ENCODE assay signal across 36 cellular contexts in genomic region chr1:198806861-198807260, GRCh38.
DNase-seq lines count a peak whose midpoint lies in the region; ATAC-seq, FAIRE-seq and TF ChIP-seq lines count a peak whose summit lies in the region.
"Had no signal": no experiment of that assay in that cellular context is flagged by ENCODE, and none has a peak within 500 bp of the region (broad histone marks: within the 10 kb centered on the region; RNA-seq: fewer than 3 reads in every experiment).

No MANE protein-coding gene starts in this region.

- H3K79me2 ChIP-seq in HepG2 (ENCODE audit: insufficient read depth, low read length) (no peaks in the 10 kb centered on the region), K562 (ENCODE audit: control insufficient read depth, insufficient read depth, low read length) (no peaks in the 10 kb centered on the region)

- no peaks in the 10 kb centered on the region for H3K27me3 Mint-ChIP-seq in chondrocyte (ENCODE audit: low read depth)
- H3K27me3 Mint-ChIP-seq: CD4-positive, alpha-beta T cell; CD8-positive, alpha-beta memory T cell had no signal

- H3K27me3 ChIP-seq in HepG2 (ENCODE audit: control insufficient read depth in 1 of 2, insufficient read depth in 2 of 2, low read length in 2 of 2): no peaks in the 10 kb centered on the region
- H3K27me3 ChIP-seq in right lobe of liver: no peaks in the 10 kb centered on the region
- no peaks in the 10 kb centered on the region for H3K27me3 ChIP-seq in K562 (ENCODE audit: control insufficient read depth in 2 of 2, insufficient read depth in 2 of 2, low read length in 2 of 2)
- H3K27me3 ChIP-seq: BE2C; BLaER1; BLaER1 treated with 17β-estradiol and CSF1 and Interleukin-3, amounts not matched to agents 10 nM and 100 nM had no signal

- BruUV-seq in HepG2 (replicated peaks; lab: Mats Ljungman, UMichigan) (no TSS peak), K562 (replicated peaks; lab: Mats Ljungman, UMichigan) (no TSS peak)

- TF ChIP-seq RAD21 in HepG2 (CRISPR knock-in tag; IDR thresholded peaks at IDR 0.05) (no peak), K562 (CRISPR knock-in tag; conservative IDR thresholded peaks at IDR 0.05 in 1 of 2, IDR thresholded peaks at IDR 0.05 in 1 of 2) (no peak)

- POLR2A ChIA-PET in HepG2 (lab: Yijun Ruan, JAX) (no interaction called here), K562 (lab: Yijun Ruan, JAX) (no interaction called here)

- FAIRE-seq in HepG2 (lab: Jason Lieb, UNC) (no peak), K562 (lab: Jason Lieb, UNC) (no peak)
- FAIRE-seq: A204.1 had no signal

- TF ChIP-seq EP300 in HepG2 (IDR thresholded peaks at IDR 0.05; ENCODE audit: low read depth in 2 of 2, low read length in 2 of 2): no peak
- no peak for TF ChIP-seq EP300 in HepG2 (CRISPR knock-in tag; IDR thresholded peaks at IDR 0.05; ENCODE audit: borderline replicate concordance)
- no peak for TF ChIP-seq EP300 in K562 (IDR thresholded peaks at IDR 0.05; ENCODE audit: low read length)

- no peaks in the 10 kb centered on the region for H3K9me1 ChIP-seq in K562 (ENCODE audit: control insufficient read depth, insufficient read depth, low read length)

- H3K9me3 Mint-ChIP-seq in chondrocyte (ENCODE audit: low read depth): peaks cover 8% of the 10 kb centered on the region
- H3K9me3 Mint-ChIP-seq: CD4-positive, alpha-beta T cell; CD8-positive, alpha-beta T cell had no signal

- no peak for TF ChIP-seq CTCF in HepG2 (CRISPR knock-in tag; IDR thresholded peaks at IDR 0.05)
- TF ChIP-seq CTCF in right lobe of liver (IDR thresholded peaks at IDR 0.05): no peak
- no peak for TF ChIP-seq CTCF in K562 (IDR thresholded peaks at IDR 0.05 in 2 of 3, conservative IDR thresholded peaks at IDR 0.05 in 1 of 3; ENCODE audit: insufficient read depth in 2 of 3, low read depth in 1 of 3, low read length in 3 of 3)
- no peak for TF ChIP-seq CTCF in chondrocyte (IDR thresholded peaks at IDR 0.05)

- WGBS in HepG2 (ENCODE audit: low lambda C conversion rate): 24% methylated on average over 5 of the region's 5 CpGs
- WGBS in right lobe of liver (ENCODE audit: insufficient coverage, low coverage, low lambda C conversion rate, missing lambda C conversion rate): 89% methylated on average over 5 of the region's 5 CpGs
- WGBS in K562 (ENCODE audit: insufficient coverage, low coverage, missing lambda C conversion rate): 0% methylated on average over 5 of the region's 5 CpGs

- H2AFZ ChIP-seq in HepG2 (ENCODE audit: low read length) (no peak overlapping the region), K562 (ENCODE audit: low read depth, low read length) (no peak overlapping the region)

- H4K20me1 ChIP-seq in HepG2 (ENCODE audit: insufficient read depth, low read length) (no peaks in the 10 kb centered on the region), K562 (replicated peaks; ENCODE audit: control insufficient read depth, insufficient read depth, low read length) (no peaks in the 10 kb centered on the region)
- H4K20me1 ChIP-seq: BLaER1; BLaER1 treated with 17β-estradiol and CSF1 and Interleukin-3, amounts not matched to agents 10 nM and 100 nM had no signal

- H3K4me1 ChIP-seq in HepG2 (ENCODE audit: insufficient read depth, low read length) (no peaks in the 10 kb centered on the region), right lobe of liver (no peaks in the 10 kb centered on the region), K562 (replicated peaks in 1 of 2; ENCODE audit: control insufficient read depth in 2 of 2, insufficient read depth in 2 of 2, low read length in 2 of 2) (no peaks in the 10 kb centered on the region)
- H3K4me1 ChIP-seq: A549, BE2C, BLaER1, Caco-2 had no signal

- H3K36me3 ChIP-seq in HepG2 (replicated peaks in 1 of 2; ENCODE audit: control insufficient read depth in 1 of 2, insufficient read depth in 2 of 2, low read length in 2 of 2) (no peaks in the 10 kb centered on the region), right lobe of liver (no peaks in the 10 kb centered on the region), K562 (ENCODE audit: control insufficient read depth, insufficient read depth, low read length) (no peaks in the 10 kb centered on the region)
- H3K36me3 ChIP-seq: BE2C; BLaER1; BLaER1 treated with 17β-estradiol and CSF1 and Interleukin-3, amounts not matched to agents 10 nM and 100 nM had no signal

- H3K9me3 ChIP-seq in HepG2 (ENCODE audit: low read length) (peaks cover 24% of the 10 kb centered on the region; the same call in 1 of the 2 replicates), right lobe of liver (no peaks in the 10 kb centered on the region), K562 (replicated peaks; ENCODE audit: control insufficient read depth, insufficient read depth, low read depth, low read length) (no peaks in the 10 kb centered on the region)
- H3K9me3 ChIP-seq: A549, BE2C, BLaER1 had no signal

- in situ Hi-C loops in HepG2 (cut with HindIII; ENCODE audit: extremely low pct_ligation_motif_present, low pct_unique_long_range_greater_than_20kb) (no loop called here), K562 (cut with MboI) (no loop called here)

- no peak overlapping the region for H3K4me3 ChIP-seq in HepG2 (replicated peaks in 1 of 3; ENCODE audit: insufficient read depth in 1 of 3, low read depth in 2 of 3, low read length in 3 of 3)
- H3K4me3 ChIP-seq in right lobe of liver: no peak overlapping the region
- no peak overlapping the region for H3K4me3 ChIP-seq in K562
- H3K4me3 ChIP-seq: A549; BLaER1; BLaER1 treated with 17β-estradiol and CSF1 and Interleukin-3, amounts not matched to agents 10 nM and 100 nM had no signal

- no peak for TF ChIP-seq POLR2A in HepG2 (IDR thresholded peaks at IDR 0.05; ENCODE audit: insufficient read depth in 1 of 2, low read depth in 2 of 2, low read length in 2 of 2)
- no peak for TF ChIP-seq POLR2A in right lobe of liver (IDR thresholded peaks at IDR 0.05)
- no peak for TF ChIP-seq POLR2A in K562 (conservative IDR thresholded peaks at IDR 0.05)

- CTCF ChIA-PET in HepG2 (lab: Yijun Ruan, JAX; ENCODE audit: low intra/inter-chr PET ratio, low total read pairs) (no interaction called here), K562 (lab: Yijun Ruan, JAX; ENCODE audit: low intra/inter-chr PET ratio) (no interaction called here)

- intact Hi-C loops in HepG2 (cut with micrococcal nuclease; ENCODE audit: unreplicated experiment): no loop called here
- intact Hi-C loops in right lobe of liver (cut with DNase I): no loop called here
- intact Hi-C loops in K562 (cut with micrococcal nuclease): no loop called here

- ATAC-seq in HepG2 (no peak), right lobe of liver (no peak), K562 (no peak), HG02840 (IDR thresholded peaks at IDR 0.05; ENCODE audit: low FRiP score, unreplicated experiment) (no peak)
- ATAC-seq: A549; CD8-positive, alpha-beta T cell had no signal

- no peak overlapping the region for H3K4me3 Mint-ChIP-seq in chondrocyte (ENCODE audit: unreplicated experiment)
- H3K4me3 Mint-ChIP-seq: B cell; CD14-positive monocyte; CD4-positive, alpha-beta memory T cell; CD4-positive, alpha-beta T cell; CD4-positive, CD25-positive, alpha-beta regulatory T cell; CD8-positive, alpha-beta memory T cell; CD8-positive, alpha-beta T cell had no signal

- DNase-seq in HepG2 (ENCODE audit: low spot score) (no peak), right lobe of liver (no peak), M059J (ENCODE audit: low read depth) (peak; percentile 10), K562 (ENCODE audit: extremely low read depth in 1 of 4, low spot score in 3 of 4) (no peak), chondrocyte (ENCODE audit: low spot score) (no peak), midbrain (lab: John Stamatoyannopoulos, UW) (no peak), UCSD-AML1 (lab: John Stamatoyannopoulos, UW; ENCODE audit: unreplicated experiment) (no peak)
- DNase-seq: 8988T; ACHN; AML-193; BE2C; C1 segment of cervical spinal cord; Caco-2; Calu3; CD4-positive, alpha-beta memory T cell; CD4-positive, alpha-beta T cell; CD4-positive, CD25-positive, alpha-beta regulatory T cell; CD8-positive, alpha-beta memory T cell; CD8-positive, alpha-beta T cell; COR-L47; DMS 273 treated with DMSO at 0.1 percent for 48 hours; DMS153; DMS53; DMS79; DMS79 treated with DMSO at 0.1 percent for 48 hours; DND-41; EL had no signal

- H3K9ac ChIP-seq in HepG2 (ENCODE audit: insufficient read depth, low read depth, low read length) (no peak overlapping the region), K562 (ENCODE audit: insufficient read depth in 1 of 2, low read depth in 2 of 2, low read length in 2 of 2) (no peak overlapping the region)
- H3K9ac ChIP-seq: BLaER1; BLaER1 treated with 17β-estradiol and CSF1 and Interleukin-3, amounts not matched to agents 10 nM and 100 nM had no signal

- peak overlapping the region; percentile 59 for H3K27ac Mint-ChIP-seq in chondrocyte (ENCODE audit: unreplicated experiment)
- H3K27ac Mint-ChIP-seq: B cell; CD14-positive monocyte; CD4-positive, alpha-beta memory T cell; CD4-positive, alpha-beta T cell; CD4-positive, CD25-positive, alpha-beta regulatory T cell; CD8-positive, alpha-beta memory T cell; CD8-positive, alpha-beta T cell had no signal

- peaks cover 6% of the 10 kb centered on the region for H3K36me3 Mint-ChIP-seq in chondrocyte (ENCODE audit: low read depth)
- H3K36me3 Mint-ChIP-seq: CD14-positive monocyte; CD4-positive, alpha-beta memory T cell; CD4-positive, CD25-positive, alpha-beta regulatory T cell; CD8-positive, alpha-beta T cell had no signal

- peaks cover 29% of the 10 kb centered on the region for H3K4me1 Mint-ChIP-seq in chondrocyte (ENCODE audit: low read depth)
- H3K4me1 Mint-ChIP-seq: B cell; CD14-positive monocyte; CD4-positive, alpha-beta memory T cell; CD4-positive, CD25-positive, alpha-beta regulatory T cell; CD8-positive, alpha-beta memory T cell had no signal

- no peak overlapping the region for H3K27ac ChIP-seq in HepG2 (ENCODE audit: extremely low read length, insufficient read depth, low read length)
- H3K27ac ChIP-seq in right lobe of liver: no peak overlapping the region
- H3K27ac ChIP-seq in K562 (ENCODE audit: extremely low read depth, low read depth, low read length): no peak overlapping the region
- H3K27ac ChIP-seq: 22Rv1; A549; BLaER1; BLaER1 treated with 17β-estradiol and CSF1 and Interleukin-3, amounts not matched to agents 10 nM and 100 nM; C4-2B had no signal

- H3K4me2 ChIP-seq in HepG2 (ENCODE audit: low read depth, low read length) (no peak overlapping the region), K562 (ENCODE audit: insufficient read depth, low read length) (no peak overlapping the region)
- H3K4me2 ChIP-seq: A549; BLaER1; BLaER1 treated with 17β-estradiol and CSF1 and Interleukin-3, amounts not matched to agents 10 nM and 100 nM had no signal

TF ChIP-seq in K562, 482 proteins besides CTCF, POLR2A, EP300 and RAD21 (continues in another document):
- TF ChIP-seq TFE3 (CRISPR knock-in tag; IDR thresholded peaks at IDR 0.05): peak; percentile 88

Comparison
In these comparisons a context has a peak if more than half of its experiments do, and no peak if none do; other contexts are left out.
1. Of the 241 proteins assayed by ChIP-seq in both HepG2 and K562: peak only in HepG2: none; only in K562: TFE3; in both: RAD51; in neither: 239.